In genomic region chr5:139633295-139634027, GRCh38 we compare ENCODE assay signal across 8 cellular contexts. TPM values are rescaled to one million over a fixed set of nuclear protein-coding genes. Genes with fewer than 3 reads are reported as not detected.
DNase-seq lines count a peak whose midpoint lies in the region; ATAC-seq and TF ChIP-seq lines count a peak whose summit lies in the region.

No MANE protein-coding gene starts in this region.

- H3K27me3 ChIP-seq in DOHH2 (ENCODE audit: control insufficient read depth, low read length) (no peaks in the 10 kb centered on the region), liver (ENCODE audit: control insufficient read depth in 4 of 4, insufficient read depth in 4 of 4, low read length in 3 of 4) (no peaks in the 10 kb centered on the region)

- peaks cover 13% of the 10 kb centered on the region for H3K36me3 ChIP-seq in DOHH2 (ENCODE audit: control insufficient read depth, low read length)
- H3K36me3 ChIP-seq in liver (ENCODE audit: control insufficient read depth in 4 of 4, insufficient read depth in 3 of 4, low read depth in 1 of 4, low read length in 3 of 4) = peaks cover 0 to 2% (median 0%) of the 10 kb centered on the region in 4 donors

- H3K4me1 ChIP-seq in DOHH2 (ENCODE audit: control insufficient read depth, low read length) (peaks cover 65% of the 10 kb centered on the region), liver (ENCODE audit: control insufficient read depth in 4 of 4, insufficient read depth in 4 of 4, low read length in 3 of 4) (peaks cover 14 to 39% (median 28%) of the 10 kb centered on the region in 4 donors)

- DNase-seq in NCI-H524 treated with DMSO at 0.1 percent for 48 hours (lab: John Stamatoyannopoulos, UW) (peak; percentile 37), dedifferentiated amniotic fluid mesenchymal stem cell (ENCODE audit: extremely low spot score) (peak; percentile 68)
- DNase-seq in activated CD4-positive, alpha-beta T cell treated with anti-CD3 and anti-CD28 coated beads for 4 hours = peak; percentile 51 to 61
- peak in 2 of 3 donors; percentile 39 to 58 for DNase-seq in stimulated activated CD4-positive, alpha-beta T cell treated with anti-CD3 and anti-CD28 coated beads, TNF-alpha, amount 100 ng/mL, for 48 hours (ENCODE audit: low read depth in 3 of 3)

- no peaks in the 10 kb centered on the region for H3K9me3 ChIP-seq in DOHH2 (ENCODE audit: control insufficient read depth, insufficient read depth, low read length)
- no peaks in the 10 kb centered on the region for H3K9me3 ChIP-seq in liver (ENCODE audit: control insufficient read depth in 4 of 4, low read length in 3 of 4)

- H3K9me2 ChIP-seq in DOHH2 (replicated peaks; ENCODE audit: control insufficient read depth, low read length) = no peaks in the 10 kb centered on the region

- H3F3A ChIP-seq in DOHH2 (ENCODE audit: control insufficient read depth, insufficient read depth) = peaks cover 53% of the 10 kb centered on the region

- peak overlapping the region; percentile 96 for H3K27ac ChIP-seq in DOHH2 (ENCODE audit: low read depth, low read length)
- H3K27ac ChIP-seq in liver (ENCODE audit: low read depth in 1 of 2, low read length in 2 of 2) = no peak overlapping the region

- H3K4me3 ChIP-seq in DOHH2 (ENCODE audit: low read length) (peak overlapping the region; percentile 40), liver (ENCODE audit: low read depth in 1 of 3, low read length in 3 of 3) (no peak overlapping the region)

- no peak overlapping the region for H3K9ac ChIP-seq in liver (ENCODE audit: low read depth in 1 of 2, low read length in 2 of 2)

- TF ChIP-seq CTCF in DOHH2 (IDR thresholded peaks at IDR 0.05; ENCODE audit: low read depth, low read length, poor library complexity, severe bottlenecking) (peak; percentile 100), liver (IDR thresholded peaks at IDR 0.05; ENCODE audit: low read depth, low read length, missing input control) (peak; percentile 99)

- peak overlapping the region; percentile 61 for H3K4me2 ChIP-seq in DOHH2 (ENCODE audit: low read length)

- 5% methylated on average over 6 of the region's 6 CpGs for WGBS in liver

- ATAC-seq in HG03280 (IDR thresholded peaks at IDR 0.05; ENCODE audit: unreplicated experiment) = peak; percentile 31
- ATAC-seq in GM19452 (IDR thresholded peaks at IDR 0.05; ENCODE audit: unreplicated experiment) = no peak

- peak; percentile 98 to 99 for TF ChIP-seq RAD21 in liver (IDR thresholded peaks at IDR 0.05)

- H3K79me2 ChIP-seq in DOHH2 (ENCODE audit: control insufficient read depth, low read length) = peaks cover 7% of the 10 kb centered on the region

- peaks cover 6% of the 10 kb centered on the region; the same call in 1 of the 2 replicates for H4K20me1 ChIP-seq in DOHH2 (ENCODE audit: control insufficient read depth, insufficient read depth, low read depth, low read length)

TF ChIP-seq in liver, 16 proteins besides CTCF, POLR2A, EP300 and RAD21:
- TF ChIP-seq HNF4G (IDR thresholded peaks at IDR 0.05) (no peak), JUND (IDR thresholded peaks at IDR 0.05) (no peak), REST (IDR thresholded peaks at IDR 0.05) (no peak), FOXA2 (IDR thresholded peaks at IDR 0.05) (no peak), NR2F2 (IDR thresholded peaks at IDR 0.05) (no peak), ATF3 (IDR thresholded peaks at IDR 0.05) (no peak), SP1 (IDR thresholded peaks at IDR 0.05) (no peak)

RNA-seq across cellular contexts. Expression of gene CXXC5, which starts 14.7 kb away (rescaled TPM):
- 10 to 100 TPM; 59.1 to 78.6 TPM for total RNA-seq in liver
- 10 to 100 TPM; 40.6 to 70.0 TPM for polyA plus RNA-seq in liver
